In genomic region chr11:114168086-114168448, GRCh38 we compare ENCODE assay signal across 11 cellular contexts.
DNase-seq lines count a peak whose midpoint lies in the region; ATAC-seq and TF ChIP-seq lines count a peak whose summit lies in the region.
"Had no signal": no experiment of that assay in that cellular context is flagged by ENCODE, and none has a peak within 500 bp of the region (broad histone marks: within the 10 kb centered on the region; RNA-seq: fewer than 3 reads in every experiment).

No MANE protein-coding gene starts in this region.

- CTCF ChIA-PET in activated CD8-positive, alpha-beta memory T cell treated with anti-CD3 and anti-CD28 coated beads, Interleukin-2, amount 10 ng/mL, durations not matched to agents 7 days and 5 days (lab: Charles Lee): interaction anchor here (0.7 to 7.3 kb wide), 6 partner anchors 9 to 111 kb away, joined by 3 to 63 read pairs (median 4); no protein-coding TSS in a partner anchor

- H3K27me3 Mint-ChIP-seq in activated CD8-positive, alpha-beta memory T cell treated with anti-CD3 and anti-CD28 coated beads, Interleukin-2, amount 10 ng/mL, durations not matched to agents 7 days and 5 days: no peaks in the 10 kb centered on the region
- H3K27me3 Mint-ChIP-seq in activated T-helper 2 cell treated with anti-CD3 and anti-CD28 coated beads, Interferon-gamma antibody, Interleukin-2, Interleukin-4, amounts not matched to agents 10 μg/mL and 5 μg/mL and 100 μg/mL, durations not matched to agents 14 hours and 24 hours and 36 hours (ENCODE audit: low read depth): no peaks in the 10 kb centered on the region

- no peak for TF ChIP-seq CTCF in thoracic aorta (IDR thresholded peaks at IDR 0.05)

- H3K36me3 ChIP-seq in muscle layer of colon (ENCODE audit: insufficient read depth, low read length) (no peaks in the 10 kb centered on the region), thoracic aorta (no peaks in the 10 kb centered on the region)

- H3K9me3 ChIP-seq in muscle layer of colon (ENCODE audit: low read length) (no peaks in the 10 kb centered on the region), thoracic aorta (no peaks in the 10 kb centered on the region)

- H3K9ac ChIP-seq in muscle layer of colon (ENCODE audit: low read length): peak overlapping the region; percentile 74

- DNase-seq in activated CD8-positive, alpha-beta memory T cell treated with anti-CD3 and anti-CD28 coated beads, Interleukin-2, amount 10 ng/mL, durations not matched to agents 7 days and 5 days: no peak
- DNase-seq in activated CD8-positive, alpha-beta memory T cell treated with anti-CD3 and anti-CD28 coated beads, Interleukin-2, amount 50 U/mL, for 4 hours: no peak
- DNase-seq in activated T-helper 2 cell treated with anti-CD3 and anti-CD28 coated beads, Interferon-gamma antibody, Interleukin-2, Interleukin-4, amounts not matched to agents 10 μg/mL and 5 μg/mL and 100 μg/mL, durations not matched to agents 14 hours and 24 hours and 36 hours (ENCODE audit: low spot score): no peak
- DNase-seq in thoracic aorta (ENCODE audit: low spot score) (no peak), NCI-H1092 treated with DMSO at 0.1 percent for 48 hours (lab: John Stamatoyannopoulos, UW) (no peak), NCI-H1436 (lab: John Stamatoyannopoulos, UW) (no peak), ACHN (no peak)
- DNase-seq: activated CD4-positive, alpha-beta T cell treated with anti-CD3 and anti-CD28 coated beads for 48 hours; GF-D8; hippocampal formation had no signal

- no peaks in the 10 kb centered on the region for H3K9me3 Mint-ChIP-seq in activated CD8-positive, alpha-beta memory T cell treated with anti-CD3 and anti-CD28 coated beads, Interleukin-2, amount 10 ng/mL, durations not matched to agents 7 days and 5 days (ENCODE audit: low read depth)
- H3K9me3 Mint-ChIP-seq in activated T-helper 2 cell treated with anti-CD3 and anti-CD28 coated beads, Interferon-gamma antibody, Interleukin-2, Interleukin-4, amounts not matched to agents 10 μg/mL and 5 μg/mL and 100 μg/mL, durations not matched to agents 14 hours and 24 hours and 36 hours: no peaks in the 10 kb centered on the region

- intact Hi-C loops in activated T-helper 2 cell treated with anti-CD3 and anti-CD28 coated beads, Interferon-gamma antibody, Interleukin-2, Interleukin-4, amounts not matched to agents 10 μg/mL and 5 μg/mL and 100 μg/mL, durations not matched to agents 14 hours and 24 hours and 36 hours (cut with micrococcal nuclease): loop anchor here (1.0 to 10.0 kb wide), 4 partner anchors 15 to 106 kb away; no protein-coding TSS in a partner anchor

- peaks cover 59% of the 10 kb centered on the region for H3K4me1 Mint-ChIP-seq in activated CD8-positive, alpha-beta memory T cell treated with anti-CD3 and anti-CD28 coated beads, Interleukin-2, amount 10 ng/mL, durations not matched to agents 7 days and 5 days
- peaks cover 71% of the 10 kb centered on the region for H3K4me1 Mint-ChIP-seq in activated T-helper 2 cell treated with anti-CD3 and anti-CD28 coated beads, Interferon-gamma antibody, Interleukin-2, Interleukin-4, amounts not matched to agents 10 μg/mL and 5 μg/mL and 100 μg/mL, durations not matched to agents 14 hours and 24 hours and 36 hours (ENCODE audit: low read depth)

- H3K4me3 ChIP-seq in muscle layer of colon (ENCODE audit: low read depth in 1 of 2, low read length in 2 of 2) (peak overlapping the region in 1 of 2 donors; percentile 21), thoracic aorta (peak overlapping the region; percentile 34)

- peak overlapping the region; percentile 98 for H3K27ac ChIP-seq in muscle layer of colon (ENCODE audit: low read depth, low read length)
- peak overlapping the region; percentile 97 to 99 for H3K27ac ChIP-seq in thoracic aorta

- peak overlapping the region; percentile 73 for H3K27ac Mint-ChIP-seq in activated CD8-positive, alpha-beta memory T cell treated with anti-CD3 and anti-CD28 coated beads, Interleukin-2, amount 10 ng/mL, durations not matched to agents 7 days and 5 days
- H3K27ac Mint-ChIP-seq in activated T-helper 2 cell treated with anti-CD3 and anti-CD28 coated beads, Interferon-gamma antibody, Interleukin-2, Interleukin-4, amounts not matched to agents 10 μg/mL and 5 μg/mL and 100 μg/mL, durations not matched to agents 14 hours and 24 hours and 36 hours: peak overlapping the region; percentile 31

- in situ Hi-C loops in ACHN (cut with HindIII; ENCODE audit: low pct_ligation_motif_present, low pct_unique_long_range_greater_than_20kb, low sequenced_read_pairs): no loop called here

- no peaks in the 10 kb centered on the region for H3K36me3 Mint-ChIP-seq in activated CD8-positive, alpha-beta memory T cell treated with anti-CD3 and anti-CD28 coated beads, Interleukin-2, amount 10 ng/mL, durations not matched to agents 7 days and 5 days
- no peaks in the 10 kb centered on the region for H3K36me3 Mint-ChIP-seq in activated T-helper 2 cell treated with anti-CD3 and anti-CD28 coated beads, Interferon-gamma antibody, Interleukin-2, Interleukin-4, amounts not matched to agents 10 μg/mL and 5 μg/mL and 100 μg/mL, durations not matched to agents 14 hours and 24 hours and 36 hours (ENCODE audit: low read depth)

- peaks cover 100% of the 10 kb centered on the region for H3K4me1 ChIP-seq in muscle layer of colon (ENCODE audit: insufficient read depth, low read length)
- H3K4me1 ChIP-seq in thoracic aorta (ENCODE audit: control insufficient read depth in 1 of 2, low read depth in 2 of 2): peaks cover 95 to 98% of the 10 kb centered on the region in 2 donors

- no peaks in the 10 kb centered on the region for H3K27me3 ChIP-seq in muscle layer of colon (ENCODE audit: control insufficient read depth in 1 of 2, insufficient read depth in 2 of 2, low read length in 2 of 2)
- no peaks in the 10 kb centered on the region for H3K27me3 ChIP-seq in thoracic aorta (replicated peaks; ENCODE audit: insufficient read depth)

- ATAC-seq in activated CD8-positive, alpha-beta memory T cell treated with anti-CD3 and anti-CD28 coated beads, Interleukin-2, amount 10 ng/mL, durations not matched to agents 7 days and 5 days: no peak
- ATAC-seq in thoracic aorta (ENCODE audit: insufficient number of reproducible peaks, low FRiP score, low read depth): no peak

- H3K4me3 Mint-ChIP-seq in activated CD8-positive, alpha-beta memory T cell treated with anti-CD3 and anti-CD28 coated beads, Interleukin-2, amount 10 ng/mL, durations not matched to agents 7 days and 5 days: peak overlapping the region; percentile 0
- peak overlapping the region; percentile 30 for H3K4me3 Mint-ChIP-seq in activated T-helper 2 cell treated with anti-CD3 and anti-CD28 coated beads, Interferon-gamma antibody, Interleukin-2, Interleukin-4, amounts not matched to agents 10 μg/mL and 5 μg/mL and 100 μg/mL, durations not matched to agents 14 hours and 24 hours and 36 hours (ENCODE audit: low read depth)
